ENCODE assay signal across 28 cellular contexts in genomic region chr2:14072338-14072737, GRCh38.
DNase-seq lines count a peak whose midpoint lies in the region; ATAC-seq, FAIRE-seq and TF ChIP-seq lines count a peak whose summit lies in the region.
"Had no signal": no experiment of that assay in that cellular context is flagged by ENCODE, and none has a peak within 500 bp of the region (broad histone marks: within the 10 kb centered on the region; RNA-seq: fewer than 3 reads in every experiment).

No MANE protein-coding gene starts in this region.

- H3K36me3 ChIP-seq in PC-3 (ENCODE audit: low read depth, low read length), result no peaks in the 10 kb centered on the region
- H3K36me3 ChIP-seq in bronchial epithelial cell (ENCODE audit: control insufficient read depth, insufficient read depth, low read length), result no peaks in the 10 kb centered on the region
- H3K36me3 ChIP-seq: neutrophil, vagina had no signal

- H3K9me2 ChIP-seq in PC-3 (replicated peaks; ENCODE audit: low read length), result no peaks in the 10 kb centered on the region

- no peaks in the 10 kb centered on the region for H3F3A ChIP-seq in PC-3 (ENCODE audit: low read length, unreplicated experiment)

- no peaks in the 10 kb centered on the region for H4K20me1 ChIP-seq in PC-3 (ENCODE audit: low read length)

- CTCF ChIA-PET in PC-3 (lab: Charles Lee), result no interaction called here

- no peaks in the 10 kb centered on the region; the same call in 1 of the 2 replicates for H3K27me3 ChIP-seq in PC-3 (ENCODE audit: low read length)
- no peaks in the 10 kb centered on the region for H3K27me3 ChIP-seq in bronchial epithelial cell (ENCODE audit: control insufficient read depth, insufficient read depth, low read length)
- H3K27me3 ChIP-seq: dorsolateral prefrontal cortex, neutrophil, vagina had no signal

- H3K9ac ChIP-seq in PC-3 (ENCODE audit: low read length), result no peak overlapping the region

- TF ChIP-seq CTCF in PC-3 (conservative IDR thresholded peaks at IDR 0.05; ENCODE audit: low read depth, low read length), result no peak
- TF ChIP-seq CTCF in bronchial epithelial cell (IDR thresholded peaks at IDR 0.05; ENCODE audit: insufficient read depth, low read length, severe bottlenecking), result no peak
- TF ChIP-seq CTCF in GM10266 (IDR thresholded peaks at IDR 0.05; ENCODE audit: control insufficient read depth, insufficient read depth, low read depth, missing control alignments), result no peak

- no peak overlapping the region for H3K4me3 ChIP-seq in PC-3 (ENCODE audit: low read length)
- H3K4me3 ChIP-seq in bronchial epithelial cell (ENCODE audit: low read depth, low read length), result no peak overlapping the region
- H3K4me3 ChIP-seq: dorsolateral prefrontal cortex, psoas muscle, vagina had no signal

- POLR2A ChIA-PET in PC-3 (lab: Charles Lee; ENCODE audit: unreplicated experiment), result no interaction called here

- no peak for FAIRE-seq in bronchial epithelial cell (lab: Jason Lieb, UNC)
- FAIRE-seq: GM12891 had no signal

- no peak overlapping the region for H3K4me2 ChIP-seq in PC-3 (ENCODE audit: low read length)

- BruUV-seq in PC-3 (replicated peaks; lab: Mats Ljungman, UMichigan), result no TSS peak

- intact Hi-C loops in PC-3 (cut with micrococcal nuclease), result no loop called here

- no peak overlapping the region for H3K27ac ChIP-seq in PC-3 (ENCODE audit: low read length)
- H3K27ac ChIP-seq: dorsolateral prefrontal cortex, neutrophil, psoas muscle, vagina had no signal

- H3K79me2 ChIP-seq in PC-3 (ENCODE audit: low read length), result no peaks in the 10 kb centered on the region

- DNase-seq in HS-5 (ENCODE audit: low read depth), result peak; percentile 67
- DNase-seq in PC-3, result peak; percentile 32
- DNase-seq in bronchial epithelial cell (ENCODE audit: low read depth), result peak; percentile 82
- peak; percentile 11 for DNase-seq in stromal cell of bone marrow (ENCODE audit: low read depth)
- DNase-seq in mucosa of gallbladder (ENCODE audit: low spot score), result no peak
- no peak for DNase-seq in GM10266 (ENCODE audit: extremely low spot score)
- DNase-seq in anterior cingulate cortex (lab: John Stamatoyannopoulos, UW), result no peak
- DNase-seq: activated B cell treated with CpG ODN at 0.5 μM for 24 hours; activated CD4-positive, alpha-beta memory T cell treated with anti-CD3 and anti-CD28 coated beads for 36 hours; activated naive CD8-positive, alpha-beta T cell treated with anti-CD3 and anti-CD28 coated beads, Interleukin-2, amount 50 U/mL, for 24 hours; CD4-positive, alpha-beta memory T cell; central memory CD4-positive, alpha-beta T cell; DMS153; dorsolateral prefrontal cortex; GDM1; KG1; kidney; NCI-H1092 treated with DMSO at 0.1 percent for 48 hours; NCI-H2029; NCI-H345; psoas muscle; small intestine had no signal

- no peaks in the 10 kb centered on the region for H3K4me1 ChIP-seq in PC-3 (ENCODE audit: insufficient read depth, low read length)
- H3K4me1 ChIP-seq: psoas muscle, vagina had no signal

- H2AFZ ChIP-seq in PC-3 (ENCODE audit: low read length), result no peak overlapping the region

- no peaks in the 10 kb centered on the region for H3K9me3 ChIP-seq in PC-3 (ENCODE audit: low read length)
- H3K9me3 ChIP-seq: neutrophil, psoas muscle, vagina had no signal

- no peak for ATAC-seq in PC-3
- ATAC-seq: activated naive CD8-positive, alpha-beta T cell treated with anti-CD3 and anti-CD28 coated beads, Interleukin-2, amount 50 U/mL, for 24 hours; HCT116; Panc1; psoas muscle; stimulated activated memory B cell treated with anti-CD40 and anti-IgM and Interleukin-4, amounts not matched to agents 10 μg/mL and 1 μg/mL and 100 μg/mL, for 72 hours had no signal

Comparison
In these comparisons a context has a peak if more than half of its experiments do, and no peak if none do; other contexts are left out.
1. DNase-seq: peak in HS-5 (single experiment), PC-3 (single experiment), bronchial epithelial cell (single experiment) and stromal cell of bone marrow (single experiment); none in mucosa of gallbladder (single experiment), GM10266 (single experiment) and anterior cingulate cortex (0 of 58).